ENCODE assay signal across 9 cellular contexts in the genomic region with DNA sequence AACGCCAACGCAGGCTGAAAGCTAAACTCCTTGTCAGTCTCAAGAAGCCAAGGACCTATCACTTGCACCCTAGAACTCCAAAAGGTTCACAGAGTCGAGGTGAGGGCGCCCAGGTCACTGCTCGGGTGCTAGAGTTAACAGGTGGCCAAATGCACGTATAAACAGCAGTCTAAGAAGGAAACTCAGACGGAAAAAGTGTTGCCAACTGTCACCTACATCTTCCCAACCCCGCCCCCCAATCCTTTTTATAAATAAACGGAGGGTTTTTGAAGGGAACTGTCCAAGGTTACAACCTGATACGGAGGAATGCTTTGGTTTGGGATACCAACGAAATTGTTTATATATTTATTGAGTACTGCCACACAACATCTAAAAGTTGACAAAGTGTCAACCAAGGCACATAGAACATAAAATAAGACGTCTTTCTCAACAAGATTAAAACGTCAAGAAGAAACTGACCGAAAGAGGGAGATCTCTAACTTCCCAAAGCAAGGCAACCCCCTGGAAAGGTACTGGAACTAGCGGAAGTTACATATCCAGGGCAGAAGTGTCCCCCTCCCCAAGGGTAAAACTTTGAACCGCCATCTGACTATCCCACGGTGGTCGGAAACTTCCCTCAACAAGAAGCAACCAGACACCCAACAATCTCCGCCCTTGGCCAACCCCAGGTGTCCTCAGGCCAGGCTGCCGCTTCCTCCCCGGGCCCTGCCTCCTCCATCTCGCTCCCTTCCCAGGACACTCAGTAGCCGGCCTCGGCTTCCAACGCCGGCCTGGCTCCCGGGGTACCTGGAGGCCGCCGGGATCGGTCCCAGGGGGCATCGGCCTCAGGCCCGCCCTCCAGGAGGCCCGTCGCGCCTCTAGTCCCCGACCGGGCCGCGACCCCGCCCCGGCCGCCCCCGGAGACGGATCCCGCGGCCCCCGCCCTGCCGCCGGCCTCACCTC. TPM values are rescaled to one million over a fixed set of nuclear protein-coding genes. Genes with fewer than 3 reads are reported as not detected.
DNase-seq lines count a peak whose midpoint lies in the region; ATAC-seq, FAIRE-seq and TF ChIP-seq lines count a peak whose summit lies in the region.
"Had no signal": no experiment of that assay in that cellular context is flagged by ENCODE, and none has a peak within 500 bp of the region (broad histone marks: within the 10 kb centered on the region; RNA-seq: fewer than 3 reads in every experiment).

No MANE protein-coding gene starts in this region.

- H3K9me3 Mint-ChIP-seq in Calu3 (ENCODE audit: low read depth, unreplicated experiment), result no peaks in the 10 kb centered on the region
- no peaks in the 10 kb centered on the region for H3K9me3 Mint-ChIP-seq in astrocyte (ENCODE audit: unreplicated experiment)

- peak overlapping the region; percentile 98 for H3K27ac Mint-ChIP-seq in Calu3 (ENCODE audit: unreplicated experiment)
- peak overlapping the region; percentile 95 for H3K27ac Mint-ChIP-seq in astrocyte (ENCODE audit: unreplicated experiment)

- H3K79me2 ChIP-seq in SU-DHL-6 (ENCODE audit: insufficient read depth, low read length) (peaks cover 51% of the 10 kb centered on the region), astrocyte (ENCODE audit: insufficient read depth, low read length) (peaks cover 58% of the 10 kb centered on the region)

- H3K27ac ChIP-seq in SU-DHL-6 (ENCODE audit: low read depth, low read length) (peak overlapping the region; percentile 74), astrocyte (ENCODE audit: low read depth, low read length) (peak overlapping the region; percentile 89), right atrium auricular region (peak overlapping the region; percentile 100), prostate gland (peak overlapping the region; percentile 99 to 100)

- CTCF ChIA-PET in Calu3 (lab: Charles Lee), result interaction anchor here (0.6 to 3.1 kb wide), 11 partner anchors 10 to 203 kb away, joined by 3 to 37 read pairs (median 4); a partner anchor contains a TSS

- H3K36me3 ChIP-seq in SU-DHL-6 (ENCODE audit: low read length), result no peaks in the 10 kb centered on the region
- H3K36me3 ChIP-seq in astrocyte (ENCODE audit: insufficient read depth, low read length), result no peaks in the 10 kb centered on the region
- no peaks in the 10 kb centered on the region for H3K36me3 ChIP-seq in right atrium auricular region
- no peaks in the 10 kb centered on the region for H3K36me3 ChIP-seq in prostate gland

- ATAC-seq in GM19452 (IDR thresholded peaks at IDR 0.05; ENCODE audit: unreplicated experiment) (peak; percentile 29), HG03521 (IDR thresholded peaks at IDR 0.05; ENCODE audit: unreplicated experiment) (peak; percentile 17)

- H3K4me3 ChIP-seq in SU-DHL-6 (ENCODE audit: insufficient read depth, low read length, poor library complexity, severe bottlenecking) (peak overlapping the region; percentile 87), astrocyte (ENCODE audit: insufficient read depth, low read depth, low read length) (peak overlapping the region; percentile 89), right atrium auricular region (peak overlapping the region; percentile 93 to 97), prostate gland (peak overlapping the region; percentile 93 to 100)

- TF ChIP-seq POLR2A in prostate gland (IDR thresholded peaks at IDR 0.05), result no peak

- no peaks in the 10 kb centered on the region for H3K27me3 ChIP-seq in SU-DHL-6 (ENCODE audit: low read length)
- no peaks in the 10 kb centered on the region for H3K27me3 ChIP-seq in astrocyte (ENCODE audit: insufficient read depth, low read length)
- H3K27me3 ChIP-seq in right atrium auricular region, result no peaks in the 10 kb centered on the region
- no peaks in the 10 kb centered on the region for H3K27me3 ChIP-seq in prostate gland (replicated peaks; ENCODE audit: insufficient read depth)

- 2% methylated on average over 35 of the region's 49 CpGs for WGBS in prostate gland

- H3K9me2 ChIP-seq in SU-DHL-6 (replicated peaks; ENCODE audit: insufficient read depth, low read length), result no peaks in the 10 kb centered on the region

- H4K20me1 ChIP-seq in SU-DHL-6 (ENCODE audit: low read depth, low read length) (no peaks in the 10 kb centered on the region; the same call in 1 of the 2 replicates), astrocyte (ENCODE audit: insufficient read depth, low read length) (peaks cover 53% of the 10 kb centered on the region)

- H3K36me3 Mint-ChIP-seq in Calu3 (ENCODE audit: insufficient read depth, unreplicated experiment) (peaks cover 50% of the 10 kb centered on the region), astrocyte (ENCODE audit: low read depth, unreplicated experiment) (no peaks in the 10 kb centered on the region)

- peak overlapping the region; percentile 88 for H3K4me2 ChIP-seq in SU-DHL-6 (ENCODE audit: low read depth, low read length, poor library complexity, severe bottlenecking)
- H3K4me2 ChIP-seq in astrocyte (ENCODE audit: low read length), result peak overlapping the region; percentile 86

- no peak for FAIRE-seq in astrocyte (lab: Jason Lieb, UNC)
- FAIRE-seq: colon had no signal

- H3K9me3 ChIP-seq in SU-DHL-6 (ENCODE audit: insufficient read depth, low read length) (no peaks in the 10 kb centered on the region), astrocyte (ENCODE audit: insufficient read depth, low read depth, low read length) (no peaks in the 10 kb centered on the region), right atrium auricular region (no peaks in the 10 kb centered on the region), prostate gland (no peaks in the 10 kb centered on the region)

- H3K4me1 Mint-ChIP-seq in Calu3 (ENCODE audit: low read depth, unreplicated experiment) (peaks cover 56% of the 10 kb centered on the region), astrocyte (ENCODE audit: low read depth, unreplicated experiment) (peaks cover 22% of the 10 kb centered on the region)

- H2AFZ ChIP-seq in SU-DHL-6 (ENCODE audit: low read depth, low read length, severe bottlenecking) (peak overlapping the region; percentile 73), astrocyte (ENCODE audit: low read depth, low read length) (peak overlapping the region; percentile 89)

- intact Hi-C loops in Calu3 (cut with micrococcal nuclease; ENCODE audit: unreplicated experiment), result loop anchor here (1.0 kb wide), 1 partner anchor 34 kb away; a partner anchor contains a TSS
- intact Hi-C loops in prostate gland (cut with DNase I), result loop anchor here (2.0 to 5.0 kb wide), 2 partner anchors 33 to 48 kb away; a partner anchor contains a TSS

- H3K4me3 Mint-ChIP-seq in Calu3 (ENCODE audit: low read depth, unreplicated experiment), result peak overlapping the region; percentile 99
- peak overlapping the region; percentile 93 for H3K4me3 Mint-ChIP-seq in astrocyte (ENCODE audit: unreplicated experiment)

- peaks cover 7% of the 10 kb centered on the region; the same call in 1 of the 2 replicates for H3F3A ChIP-seq in SU-DHL-6 (ENCODE audit: insufficient read depth)

- H3K4me1 ChIP-seq in astrocyte (ENCODE audit: insufficient read depth, low read length) (peaks cover 28% of the 10 kb centered on the region), right atrium auricular region (peaks cover 0 to 37% of the 10 kb centered on the region in 2 donors), prostate gland (replicated peaks) (peaks cover 3% of the 10 kb centered on the region)

- H3K9ac ChIP-seq in SU-DHL-6 (ENCODE audit: low read length), result peak overlapping the region; percentile 95
- H3K9ac ChIP-seq in astrocyte (ENCODE audit: low read length), result peak overlapping the region; percentile 96

- no TSS peak for BruUV-seq in Calu3 (replicated peaks; lab: Mats Ljungman, UMichigan)

- TF ChIP-seq CTCF in Calu3 (IDR thresholded peaks at IDR 0.05; ENCODE audit: unreplicated experiment), result no peak
- no peak for TF ChIP-seq CTCF in SU-DHL-6 (IDR thresholded peaks at IDR 0.05; ENCODE audit: insufficient read depth, low read length, poor library complexity, severe bottlenecking)
- no peak for TF ChIP-seq CTCF in astrocyte (IDR thresholded peaks at IDR 0.05; ENCODE audit: insufficient read depth, low read depth, low read length)
- peak in 1 of 2 donors; percentile 52 for TF ChIP-seq CTCF in right atrium auricular region (IDR thresholded peaks at IDR 0.05)
- peak in 1 of 4 experiments; percentile 45 for TF ChIP-seq CTCF in prostate gland (IDR thresholded peaks at IDR 0.05)

- H3K27me3 Mint-ChIP-seq in Calu3 (ENCODE audit: unreplicated experiment) (no peaks in the 10 kb centered on the region), astrocyte (ENCODE audit: low read depth, unreplicated experiment) (no peaks in the 10 kb centered on the region)

- DNase-seq in Calu3 (peak; percentile 52), astrocyte (ENCODE audit: low read depth) (peak; percentile 31), right atrium auricular region (ENCODE audit: low spot score) (peak; percentile 63), prostate gland (ENCODE audit: low spot score) (peak; percentile 26), NCI-H187 treated with DMSO at 0.1 percent for 48 hours (lab: John Stamatoyannopoulos, UW) (no peak)

RNA-seq across cellular contexts. Expression of a gene that starts 1.0 kb away (rescaled TPM):
- total RNA-seq in Calu3 (2022) (126 and 129 TPM in 2 replicates), astrocyte (97.7 and 102 TPM in 2 replicates), right atrium auricular region (10 to 100 TPM; 56.4 to 56.5 TPM), prostate gland (10 to 100 TPM; 48.3 to 98.3 TPM)

RNA-seq across cellular contexts. Expression of a gene that starts 33.7 kb away (rescaled TPM):
- 351 and 365 TPM in 2 replicates for total RNA-seq in Calu3 (2022)
- 222 and 236 TPM in 2 replicates for total RNA-seq in astrocyte
- total RNA-seq in right atrium auricular region, result 10 to 100 TPM; 12.4 to 22.9 TPM
- total RNA-seq in prostate gland, result 10 to 100 TPM; 32.3 to 75.1 TPM

RNA-seq across cellular contexts. Expression of a gene that starts 46.5 kb away (rescaled TPM):
- 944 and 1,060 TPM in 2 replicates for total RNA-seq in Calu3 (2022)
- total RNA-seq in astrocyte, result 799 and 894 TPM in 2 replicates
- 100 to 1,000 TPM; 290 to 306 TPM for total RNA-seq in right atrium auricular region
- total RNA-seq in prostate gland, result 100 to 1,000 TPM; 208 to 479 TPM
